24 cellular contexts compared by ENCODE assay signal in genomic region chr7:50627824-50628361, GRCh38.
DNase-seq lines count a peak whose midpoint lies in the region; ATAC-seq and TF ChIP-seq lines count a peak whose summit lies in the region.
"Had no signal": no experiment of that assay in that cellular context is flagged by ENCODE, and none has a peak within 500 bp of the region (broad histone marks: within the 10 kb centered on the region; RNA-seq: fewer than 3 reads in every experiment).

No MANE protein-coding gene starts in this region.

- H3K9me3 Mint-ChIP-seq in activated CD4-positive, alpha-beta T cell treated with anti-CD3 and anti-CD28 coated beads, Interleukin-2, amount 10 ng/mL, durations not matched to agents 7 days and 5 days: no peaks in the 10 kb centered on the region
- H3K9me3 Mint-ChIP-seq in activated CD4-positive, alpha-beta T cell treated with anti-CD3 and anti-CD28 coated beads, Interleukin-2, amount 10 ng/mL, durations not matched to agents 24 days and 14 days: no peaks in the 10 kb centered on the region
- peaks cover 4% of the 10 kb centered on the region for H3K9me3 Mint-ChIP-seq in glutamatergic neuron (ENCODE audit: unreplicated experiment)
- H3K9me3 Mint-ChIP-seq: activated naive CD4-positive, alpha-beta T cell treated with anti-CD3 and anti-CD28 coated beads for 36 hours; activated T-cell treated with anti-CD3 and anti-CD28 coated beads, Interleukin-2, amount 50 U/mL, for 4 hours; stimulated activated naive CD8-positive, alpha-beta T cell treated with anti-CD3 and anti-CD28 coated beads, Interleukin-15, Interleukin-2, amounts not matched to agents 100 ng/mL and 50 ng/mL, for 24 hours had no signal

- ATAC-seq in gastrocnemius medialis (peak in 1 of 2 donors; percentile 23), HG03521 (IDR thresholded peaks at IDR 0.05; ENCODE audit: unreplicated experiment) (no peak)
- ATAC-seq: activated CD4-positive, alpha-beta T cell treated with anti-CD3 and anti-CD28 coated beads for 36 hours; activated T-cell treated with anti-CD3 and anti-CD28 coated beads, Interleukin-2, amount 50 U/mL, for 4 hours had no signal

- TF ChIP-seq POLR2A in gastrocnemius medialis (IDR thresholded peaks at IDR 0.05): peak; percentile 46 to 62

- TF ChIP-seq CTCF in HEK293 (tag by site-specific recombination; IDR thresholded peaks at IDR 0.05) (no peak), glutamatergic neuron (IDR thresholded peaks at IDR 0.05; ENCODE audit: partially characterized antibody, unreplicated experiment) (no peak), gastrocnemius medialis (IDR thresholded peaks at IDR 0.05 in 4 of 5, conservative IDR thresholded peaks at IDR 0.05 in 1 of 5) (no peak)

- intact Hi-C loops in activated CD4-positive, alpha-beta T cell treated with anti-CD3 and anti-CD28 coated beads, Interleukin-2, amount 10 ng/mL, durations not matched to agents 24 days and 14 days (cut with micrococcal nuclease): no loop called here
- intact Hi-C loops in gastrocnemius medialis (cut with DNase I; ENCODE audit: low total_unique reads): loop anchor here (2.0 kb wide), 1 partner anchor 159 kb away; no protein-coding TSS in a partner anchor

- H3K4me3 Mint-ChIP-seq in activated CD4-positive, alpha-beta T cell treated with anti-CD3 and anti-CD28 coated beads, Interleukin-2, amount 10 ng/mL, durations not matched to agents 7 days and 5 days: no peak overlapping the region
- no peak overlapping the region for H3K4me3 Mint-ChIP-seq in activated CD4-positive, alpha-beta T cell treated with anti-CD3 and anti-CD28 coated beads, Interleukin-2, amount 10 ng/mL, durations not matched to agents 24 days and 14 days
- H3K4me3 Mint-ChIP-seq in glutamatergic neuron (ENCODE audit: unreplicated experiment): peak overlapping the region; percentile 67
- H3K4me3 Mint-ChIP-seq: activated CD4-positive, alpha-beta T cell treated with anti-CD3 and anti-CD28 coated beads for 36 hours; activated naive CD4-positive, alpha-beta T cell treated with anti-CD3 and anti-CD28 coated beads for 36 hours; activated T-cell treated with anti-CD3 and anti-CD28 coated beads, Interleukin-2, amount 50 U/mL, for 4 hours; stimulated activated naive CD8-positive, alpha-beta T cell treated with anti-CD3 and anti-CD28 coated beads, Interleukin-15, Interleukin-2, amounts not matched to agents 100 ng/mL and 50 ng/mL, for 24 hours had no signal

- no peaks in the 10 kb centered on the region for H3K9me3 ChIP-seq in HEK293 (ENCODE audit: control insufficient read depth, insufficient read depth, low read depth, low read length)
- no peaks in the 10 kb centered on the region for H3K9me3 ChIP-seq in gastrocnemius medialis
- H3K9me3 ChIP-seq: adrenal gland, breast epithelium, colonic mucosa had no signal

- POLR2A ChIA-PET in activated CD4-positive, alpha-beta T cell treated with anti-CD3 and anti-CD28 coated beads, Interleukin-2, amount 10 ng/mL, durations not matched to agents 7 days and 5 days (lab: Charles Lee): no interaction called here
- POLR2A ChIA-PET in HEK293 (lab: Yijun Ruan, JAX): no interaction called here

- CTCF ChIA-PET in activated CD4-positive, alpha-beta T cell treated with anti-CD3 and anti-CD28 coated beads, Interleukin-2, amount 10 ng/mL, durations not matched to agents 7 days and 5 days (lab: Charles Lee): interaction anchor here (1.6 kb wide), 1 partner anchor 9 kb away, joined by 3 read pairs; no protein-coding TSS in a partner anchor
- CTCF ChIA-PET in HEK293 (lab: Yijun Ruan, JAX): no interaction called here

- H3K36me3 ChIP-seq in HEK293 (ENCODE audit: control insufficient read depth in 2 of 2, insufficient read depth in 1 of 2, low read length in 2 of 2) (peaks cover 0 to 7% of the 10 kb centered on the region in 2 experiments; a peak in 1 of 3 replicates), gastrocnemius medialis (peaks cover 0 to 9% of the 10 kb centered on the region in 2 donors)
- H3K36me3 ChIP-seq: breast epithelium, colonic mucosa had no signal

- H3K4me1 Mint-ChIP-seq in activated CD4-positive, alpha-beta T cell treated with anti-CD3 and anti-CD28 coated beads, Interleukin-2, amount 10 ng/mL, durations not matched to agents 7 days and 5 days: no peaks in the 10 kb centered on the region
- no peaks in the 10 kb centered on the region for H3K4me1 Mint-ChIP-seq in activated CD4-positive, alpha-beta T cell treated with anti-CD3 and anti-CD28 coated beads, Interleukin-2, amount 10 ng/mL, durations not matched to agents 24 days and 14 days
- peaks cover 16% of the 10 kb centered on the region for H3K4me1 Mint-ChIP-seq in glutamatergic neuron (ENCODE audit: low read depth, unreplicated experiment)
- H3K4me1 Mint-ChIP-seq: activated CD4-positive, alpha-beta T cell treated with anti-CD3 and anti-CD28 coated beads for 36 hours had no signal

- in situ Hi-C loops in gastrocnemius medialis (cut with MboI; ENCODE audit: low sequenced_read_pairs in 4 of 4): no loop called here

- H3K27me3 Mint-ChIP-seq in activated CD4-positive, alpha-beta T cell treated with anti-CD3 and anti-CD28 coated beads, Interleukin-2, amount 10 ng/mL, durations not matched to agents 7 days and 5 days: peaks cover 3% of the 10 kb centered on the region
- peaks cover 15% of the 10 kb centered on the region for H3K27me3 Mint-ChIP-seq in activated CD4-positive, alpha-beta T cell treated with anti-CD3 and anti-CD28 coated beads, Interleukin-2, amount 10 ng/mL, durations not matched to agents 24 days and 14 days
- peaks cover 4% of the 10 kb centered on the region for H3K27me3 Mint-ChIP-seq in glutamatergic neuron (ENCODE audit: unreplicated experiment)
- H3K27me3 Mint-ChIP-seq: stimulated activated naive CD8-positive, alpha-beta T cell treated with anti-CD3 and anti-CD28 coated beads, Interleukin-15, Interleukin-2, amounts not matched to agents 100 ng/mL and 50 ng/mL, for 24 hours had no signal

- H3K36me3 Mint-ChIP-seq in activated CD4-positive, alpha-beta T cell treated with anti-CD3 and anti-CD28 coated beads, Interleukin-2, amount 10 ng/mL, durations not matched to agents 7 days and 5 days (ENCODE audit: low read depth): no peaks in the 10 kb centered on the region
- H3K36me3 Mint-ChIP-seq in activated CD4-positive, alpha-beta T cell treated with anti-CD3 and anti-CD28 coated beads, Interleukin-2, amount 10 ng/mL, durations not matched to agents 24 days and 14 days (ENCODE audit: low read depth): no peaks in the 10 kb centered on the region
- no peaks in the 10 kb centered on the region for H3K36me3 Mint-ChIP-seq in glutamatergic neuron (ENCODE audit: unreplicated experiment)

- H3K4me3 ChIP-seq in HEK293 (ENCODE audit: low read depth, low read length): no peak overlapping the region
- peak overlapping the region in 1 of 4 donors; percentile 19 for H3K4me3 ChIP-seq in gastrocnemius medialis
- H3K4me3 ChIP-seq: adrenal gland, breast epithelium, colonic mucosa had no signal

- no peak overlapping the region for H3K27ac Mint-ChIP-seq in activated CD4-positive, alpha-beta T cell treated with anti-CD3 and anti-CD28 coated beads, Interleukin-2, amount 10 ng/mL, durations not matched to agents 7 days and 5 days
- no peak overlapping the region for H3K27ac Mint-ChIP-seq in activated CD4-positive, alpha-beta T cell treated with anti-CD3 and anti-CD28 coated beads, Interleukin-2, amount 10 ng/mL, durations not matched to agents 24 days and 14 days
- H3K27ac Mint-ChIP-seq in glutamatergic neuron (ENCODE audit: unreplicated experiment): peak overlapping the region; percentile 35
- H3K27ac Mint-ChIP-seq: activated CD4-positive, alpha-beta T cell treated with anti-CD3 and anti-CD28 coated beads for 36 hours; activated naive CD4-positive, alpha-beta T cell treated with anti-CD3 and anti-CD28 coated beads for 36 hours; stimulated activated naive CD8-positive, alpha-beta T cell treated with anti-CD3 and anti-CD28 coated beads, Interleukin-15, Interleukin-2, amounts not matched to agents 100 ng/mL and 50 ng/mL, for 24 hours had no signal

- H3K27ac ChIP-seq in HEK293 (ENCODE audit: extremely low read depth, low read depth, low read length) (no peak overlapping the region), gastrocnemius medialis (peak overlapping the region in 3 of 4 donors; percentile 77 to 93 (median 86))
- H3K27ac ChIP-seq: adrenal gland, breast epithelium, colonic mucosa, RWPE1 had no signal

- no peaks in the 10 kb centered on the region for H3K27me3 ChIP-seq in gastrocnemius medialis
- H3K27me3 ChIP-seq: adrenal gland, breast epithelium, colonic mucosa had no signal

- peak; percentile 1 for DNase-seq in activated CD4-positive, alpha-beta T cell treated with anti-CD3 and anti-CD28 coated beads, Interleukin-2, amount 10 ng/mL, durations not matched to agents 7 days and 5 days
- no peak for DNase-seq in activated CD4-positive, alpha-beta T cell treated with anti-CD3 and anti-CD28 coated beads, Interleukin-2, amount 10 ng/mL, durations not matched to agents 24 days and 14 days
- DNase-seq in glutamatergic neuron: no peak
- DNase-seq in gastrocnemius medialis: no peak
- DNase-seq in NCI-H510A (lab: John Stamatoyannopoulos, UW): no peak
- no peak for DNase-seq in amniotic stem cell (lab: John Stamatoyannopoulos, UW)
- DNase-seq: activated CD4-positive, alpha-beta T cell treated with anti-CD3 and anti-CD28 coated beads for 36 hours; activated naive CD4-positive, alpha-beta T cell treated with anti-CD3 and anti-CD28 coated beads for 36 hours; activated T-cell treated with anti-CD3 and anti-CD28 coated beads, Interleukin-2, amount 50 U/mL, for 4 hours; adrenal gland; colonic mucosa; DMS53; effector memory CD4-positive, alpha-beta T cell; GOT3; mammary epithelial cell; NCI-H1048; NCI-H1930; NCI-H2227 treated with DMSO at 0.1 percent for 48 hours; NCI-H748 treated with DMSO at 0.1 percent for 48 hours had no signal

- H3K4me1 ChIP-seq in HEK293 (ENCODE audit: control insufficient read depth, insufficient read depth, low read length) (no peaks in the 10 kb centered on the region), gastrocnemius medialis (peaks cover 48 to 58% of the 10 kb centered on the region in 2 donors)
- H3K4me1 ChIP-seq: adrenal gland, breast epithelium, colonic mucosa had no signal

TF ChIP-seq in HEK293, 187 proteins besides CTCF, POLR2A, EP300 and RAD21:
- peak; percentile 24; the same call in 1 of the 2 replicates for TF ChIP-seq ZFHX2 (tag by site-specific recombination; conservative IDR thresholded peaks at IDR 0.05)
- no peak for TF ChIP-seq KLF16 (tag by site-specific recombination; IDR thresholded peaks at IDR 0.05)
- no peak for TF ChIP-seq ZNF654 (tag by site-specific recombination; IDR thresholded peaks at IDR 0.05; ENCODE audit: low read depth)
- no peak for TF ChIP-seq ZNF488 (tag by site-specific recombination; IDR thresholded peaks at IDR 0.05)
- TF ChIP-seq ZIC2 (tag by site-specific recombination; IDR thresholded peaks at IDR 0.05): peak; percentile 66
- TF ChIP-seq ZNF501 (tag by site-specific recombination; IDR thresholded peaks at IDR 0.05): no peak
TF ChIP-seq in HEK293: peak in this region for 2.
